Comparison of ENCODE assay signal across 8 cellular contexts in the genomic region with DNA sequence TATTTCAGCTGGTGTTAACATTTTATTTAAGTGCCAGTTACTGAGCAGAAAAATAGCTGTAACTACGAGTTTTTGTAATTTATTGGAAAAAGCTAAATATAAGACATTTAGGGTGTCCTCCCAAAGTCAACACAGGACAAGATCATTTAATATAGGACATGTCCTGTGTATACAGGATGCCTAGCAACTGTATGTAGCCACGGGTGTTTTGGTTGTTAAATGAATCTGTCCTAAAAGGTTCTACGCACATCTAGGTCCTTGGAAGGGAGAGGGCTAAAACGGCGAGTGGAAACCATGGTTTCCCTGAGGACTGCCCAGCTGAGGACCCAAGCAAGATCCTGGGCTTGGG. TPM values are rescaled to one million over a fixed set of nuclear protein-coding genes. Genes with fewer than 3 reads are reported as not detected.
DNase-seq lines count a peak whose midpoint lies in the region; ATAC-seq, FAIRE-seq and TF ChIP-seq lines count a peak whose summit lies in the region.

No MANE protein-coding gene starts in this region.

- intact Hi-C loops in activated CD4-positive, alpha-beta T cell treated with anti-CD3 and anti-CD28 coated beads for 36 hours (cut with DNase I, micrococcal nuclease): loop anchor here (1.0 to 10.0 kb wide), 11 partner anchors 17 to 1438 kb away; partner anchors contain the start of genes EIF1B (in 2 of the 2), RPL14 (in 2 of the 2), ZNF619 (in 2 of the 2) and ZNF620 (in 2 of the 2)
- intact Hi-C loops in natural killer cell (cut with micrococcal nuclease): loop anchor here (1.0 kb wide), 2 partner anchors 47 to 71 kb away; partner anchors contain the start of gene ZNF619

- H3K9me3 ChIP-seq in MM.1S (replicated peaks; ENCODE audit: insufficient read depth, low read length) (no peaks in the 10 kb centered on the region), ectodermal cell (ENCODE audit: control insufficient read depth, low read length) (no peaks in the 10 kb centered on the region)

- no peaks in the 10 kb centered on the region for H3K27me3 Mint-ChIP-seq in activated CD4-positive, alpha-beta T cell treated with anti-CD3 and anti-CD28 coated beads for 36 hours
- no peaks in the 10 kb centered on the region for H3K27me3 Mint-ChIP-seq in natural killer cell (ENCODE audit: low read depth in 2 of 2)

- peaks cover 6% of the 10 kb centered on the region; the same call in 1 of the 2 replicates for H3K4me1 ChIP-seq in MM.1S (ENCODE audit: low read length)
- no peaks in the 10 kb centered on the region for H3K4me1 ChIP-seq in ectodermal cell (ENCODE audit: control insufficient read depth, insufficient read depth, low read length)

- H3K4me3 ChIP-seq in MM.1S (ENCODE audit: low read length) (peak overlapping the region; percentile 95), ectodermal cell (ENCODE audit: insufficient read depth, low read depth, low read length) (peak overlapping the region; percentile 95)

- CTCF ChIA-PET in activated CD4-positive, alpha-beta T cell treated with anti-CD3 and anti-CD28 coated beads for 36 hours (lab: Charles Lee): interaction anchor here (0.8 to 1.0 kb wide), 2 partner anchors 16 to 70 kb away, joined by 4 to 5 read pairs; no protein-coding TSS in a partner anchor

- ATAC-seq in activated CD4-positive, alpha-beta T cell treated with anti-CD3 and anti-CD28 coated beads for 36 hours: no peak
- peak in 2 of 3 donors; percentile 16 to 19 for ATAC-seq in natural killer cell

- H3K36me3 ChIP-seq in MM.1S (replicated peaks; ENCODE audit: insufficient read depth, low read length) (no peaks in the 10 kb centered on the region), ectodermal cell (ENCODE audit: control insufficient read depth, insufficient read depth, low read length) (peaks cover 5% of the 10 kb centered on the region)

- peak overlapping the region; percentile 75 for H3K27ac Mint-ChIP-seq in activated CD4-positive, alpha-beta T cell treated with anti-CD3 and anti-CD28 coated beads for 36 hours
- H3K27ac Mint-ChIP-seq in natural killer cell: peak overlapping the region; percentile 95 to 98

- peaks cover 27% of the 10 kb centered on the region for H3K36me3 Mint-ChIP-seq in activated CD4-positive, alpha-beta T cell treated with anti-CD3 and anti-CD28 coated beads for 36 hours (ENCODE audit: low read depth)
- H3K36me3 Mint-ChIP-seq in natural killer cell: no peaks in the 10 kb centered on the region

- POLR2A ChIA-PET in activated CD4-positive, alpha-beta T cell treated with anti-CD3 and anti-CD28 coated beads for 36 hours (lab: Charles Lee): interaction anchor here (0.8 to 0.9 kb wide), 2 partner anchors 9 to 1346 kb away, joined by 3 read pairs; no protein-coding TSS in a partner anchor

- peak overlapping the region; percentile 96 for H3K4me2 ChIP-seq in MM.1S (ENCODE audit: low read depth, low read length)

- no peak for FAIRE-seq in H54 (lab: Jason Lieb, UNC)

- H3K9ac ChIP-seq in MM.1S (ENCODE audit: low read length): peak overlapping the region; percentile 93; the same call in 1 of the 2 replicates

- TF ChIP-seq CTCF in MM.1S (IDR thresholded peaks at IDR 0.05; ENCODE audit: low read length): no peak
- TF ChIP-seq CTCF in natural killer cell (IDR thresholded peaks at IDR 0.05): no peak

- peaks cover 24% of the 10 kb centered on the region for H3K4me1 Mint-ChIP-seq in activated CD4-positive, alpha-beta T cell treated with anti-CD3 and anti-CD28 coated beads for 36 hours
- peaks cover 24 to 38% of the 10 kb centered on the region in 2 donors for H3K4me1 Mint-ChIP-seq in natural killer cell

- no peaks in the 10 kb centered on the region for H4K20me1 ChIP-seq in MM.1S (ENCODE audit: insufficient read depth, low read length)

- no peaks in the 10 kb centered on the region for H3K9me2 ChIP-seq in MM.1S (replicated peaks; ENCODE audit: insufficient read depth, low read length)

- TF ChIP-seq POLR2A in H54 (IDR thresholded peaks at IDR 0.05; ENCODE audit: low read depth, low read length): no peak

- H3K79me2 ChIP-seq in MM.1S (ENCODE audit: low read length): peaks cover 5% of the 10 kb centered on the region; the same call in 1 of the 2 replicates

- H2AFZ ChIP-seq in MM.1S (ENCODE audit: low read length): peak overlapping the region; percentile 97

- H3K27ac ChIP-seq in MM.1S (ENCODE audit: low read length) (peak overlapping the region; percentile 46; the same call in 1 of the 2 replicates), ectodermal cell (ENCODE audit: insufficient read depth, low read depth, low read length, poor library complexity, severe bottlenecking) (peak overlapping the region; percentile 65)

- no peaks in the 10 kb centered on the region for H3K27me3 ChIP-seq in MM.1S (replicated peaks; ENCODE audit: insufficient read depth, low read length)
- H3K27me3 ChIP-seq in ectodermal cell (ENCODE audit: control insufficient read depth, insufficient read depth, low read length, poor library complexity, severe bottlenecking): no peaks in the 10 kb centered on the region

- H3F3A ChIP-seq in MM.1S (ENCODE audit: insufficient read depth, low read length): no peaks in the 10 kb centered on the region

- DNase-seq in activated CD4-positive, alpha-beta T cell treated with anti-CD3 and anti-CD28 coated beads for 36 hours: no peak
- no peak for DNase-seq in activated CD4-positive, alpha-beta T cell treated with anti-CD3 and anti-CD28 coated beads for 1 hour
- DNase-seq in MM.1S: no peak
- no peak for DNase-seq in natural killer cell
- DNase-seq in H54 (ENCODE audit: insufficient read length, low spot score): no peak
- no peak for DNase-seq in NCI-H774 (lab: John Stamatoyannopoulos, UW)
- no peak for DNase-seq in HK-2 (ENCODE audit: unreplicated experiment)

- 51 to 58% methylated on average over 5 of the region's 5 CpGs for WGBS in ectodermal cell, 2 experiments

- peak overlapping the region; percentile 91 for H3K4me3 Mint-ChIP-seq in activated CD4-positive, alpha-beta T cell treated with anti-CD3 and anti-CD28 coated beads for 36 hours
- peak overlapping the region; percentile 97 for H3K4me3 Mint-ChIP-seq in natural killer cell

- no peaks in the 10 kb centered on the region for H3K9me3 Mint-ChIP-seq in activated CD4-positive, alpha-beta T cell treated with anti-CD3 and anti-CD28 coated beads for 36 hours (ENCODE audit: low read depth)
- no peaks in the 10 kb centered on the region for H3K9me3 Mint-ChIP-seq in natural killer cell

RNA-seq across cellular contexts. Expression of gene ZNF621, which starts 0.6 kb away (rescaled TPM):
- 10 to 100 TPM; 17.8 to 18.7 TPM for total RNA-seq in activated CD4-positive, alpha-beta T cell treated with anti-CD3 and anti-CD28 coated beads for 36 hours
- 20.3 TPM for polyA plus RNA-seq in ectodermal cell (2013, experiment 1 of 4)
- polyA plus RNA-seq in ectodermal cell (2013, experiment 2 of 4): 27.8 TPM
- polyA plus RNA-seq in ectodermal cell (2013, experiment 3 of 4): 17.6 TPM
- 20.1 TPM for polyA plus RNA-seq in ectodermal cell (2013, experiment 4 of 4)
- 10 to 100 TPM; 27.7 to 33.5 (median 31.0) TPM for total RNA-seq in natural killer cell

RNA-seq across cellular contexts. Expression of gene ZNF620, which starts 18.4 kb away (rescaled TPM):
- total RNA-seq in activated CD4-positive, alpha-beta T cell treated with anti-CD3 and anti-CD28 coated beads for 36 hours: 1 to 10 TPM; 3.8 to 3.9 TPM
- polyA plus RNA-seq in ectodermal cell (2013, experiment 1 of 4): 21.2 TPM
- polyA plus RNA-seq in ectodermal cell (2013, experiment 2 of 4): 24.0 TPM
- polyA plus RNA-seq in ectodermal cell (2013, experiment 3 of 4): 16.6 TPM
- polyA plus RNA-seq in ectodermal cell (2013, experiment 4 of 4): 16.5 TPM
- total RNA-seq in natural killer cell: 1 to 10 TPM; 3.3 to 7.4 (median 6.0) TPM

RNA-seq across cellular contexts. Expression of gene ZNF619, which starts 47.3 kb away (rescaled TPM):
- 1 to 10 TPM; 5.6 to 7.0 TPM for total RNA-seq in activated CD4-positive, alpha-beta T cell treated with anti-CD3 and anti-CD28 coated beads for 36 hours
- polyA plus RNA-seq in ectodermal cell (2013, experiment 1 of 4): 2.7 TPM
- 4.1 TPM for polyA plus RNA-seq in ectodermal cell (2013, experiment 2 of 4)
- 2.2 TPM for polyA plus RNA-seq in ectodermal cell (2013, experiment 3 of 4)
- 2.8 TPM for polyA plus RNA-seq in ectodermal cell (2013, experiment 4 of 4)
- total RNA-seq in natural killer cell: 10 to 100 TPM in 2 of 3 donors, 1 to 10 TPM in 1; 9.5 to 14.3 (median 10.9) TPM
